ENCODE assay signal across 8 cellular contexts in the genomic region with DNA sequence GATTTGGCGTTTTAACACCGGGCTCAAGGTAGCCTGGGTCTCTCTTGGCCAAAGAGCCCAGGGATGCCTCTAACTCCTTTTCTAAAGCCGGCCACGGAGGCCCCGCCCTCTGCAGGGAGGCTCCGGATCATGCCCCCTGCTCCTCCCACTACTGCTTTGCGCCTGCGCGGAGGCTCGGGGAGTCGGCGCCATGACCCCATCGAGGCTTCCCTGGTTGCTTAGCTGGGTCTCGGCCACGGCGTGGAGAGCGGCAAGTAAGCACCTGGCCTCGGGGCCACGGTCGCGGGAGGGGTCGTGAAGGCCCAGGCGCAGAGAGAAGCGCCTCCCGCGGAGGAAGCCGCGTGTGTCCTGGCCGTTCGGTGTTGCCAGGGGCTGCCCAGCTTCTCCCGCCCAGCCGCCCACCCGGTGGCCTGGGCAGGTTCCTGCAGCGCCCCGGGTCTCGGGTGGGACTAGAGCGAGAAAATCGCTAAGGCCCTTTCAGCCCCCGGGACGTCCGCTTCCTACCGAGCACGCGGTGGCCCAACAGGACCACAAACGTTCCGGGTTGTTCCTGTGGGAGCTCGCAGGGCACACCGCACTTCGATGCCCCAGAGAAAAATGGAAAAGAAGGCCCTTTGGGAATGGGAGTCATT. TPM values are rescaled to one million over a fixed set of nuclear protein-coding genes. Genes with fewer than 3 reads are reported as not detected.
A peak's percentile ranks its signal among the peaks of the same experiment; 100 is the strongest.
DNase-seq lines count a peak whose midpoint lies in the region; ATAC-seq, FAIRE-seq and TF ChIP-seq lines count a peak whose summit lies in the region.

Gene SDHAF4 (plus strand): TSS at position 180 of the 632 bp plus-strand sequence. CDS start 11 bp downstream, at position 191.

- H3K36me3 Mint-ChIP-seq in type B pancreatic cell, result peaks cover 15% of the 10 kb centered on the region

- H3K27ac ChIP-seq in adrenal gland (peak within 1 kb of the TSS in 4 of 5 donors; percentile 46 to 89 (median 86)), heart right ventricle (peak within 1 kb of the TSS; percentile 49 to 95 (median 90))

- H3K27me3 ChIP-seq in adrenal gland (no peaks in the 10 kb centered on the region), heart right ventricle (no peaks in the 10 kb centered on the region)

- H3K4me3 Mint-ChIP-seq in type B pancreatic cell, result peak within 1 kb of the TSS; percentile 92

- peak; percentile 84 for DNase-seq in GM12892 (ENCODE audit: insufficient read length)
- DNase-seq in NCI-H1436 (lab: John Stamatoyannopoulos, UW), result peak; percentile 88
- DNase-seq in SW480 (ENCODE audit: low spot score), result peak; percentile 80
- peak; percentile 90 to 95 (median 93) for DNase-seq in adrenal gland
- DNase-seq in heart right ventricle, result peak; percentile 94 to 96
- peak; percentile 88 to 99 (median 94) for DNase-seq in posterior cingulate gyrus
- peak; percentile 92 for DNase-seq in type B pancreatic cell (ENCODE audit: extremely low spot score, unreplicated experiment)

- H3K4me1 Mint-ChIP-seq in type B pancreatic cell (ENCODE audit: unreplicated experiment), result peaks cover 9% of the 10 kb centered on the region

- TF ChIP-seq POLR2A in GM12892 (IDR thresholded peaks at IDR 0.05; ENCODE audit: low read depth, low read length), result peak; percentile 93
- peak in 1 of 2 donors; percentile 57 for TF ChIP-seq POLR2A in adrenal gland (IDR thresholded peaks at IDR 0.05)

- H3K4me1 ChIP-seq in adrenal gland (replicated peaks in 1 of 2), result peaks cover 10 to 22% of the 10 kb centered on the region in 2 donors
- H3K4me1 ChIP-seq in heart right ventricle, result peaks cover 0 to 15% (median 5%) of the 10 kb centered on the region in 9 donors

- H3K4me3 ChIP-seq in adrenal gland (peak within 1 kb of the TSS; percentile 52 to 80 (median 74)), heart right ventricle (peak within 1 kb of the TSS; percentile 71 to 93 (median 81))

- H3K9me3 Mint-ChIP-seq in type B pancreatic cell, result peaks cover 4% of the 10 kb centered on the region

- intact Hi-C loops in adrenal gland (cut with DNase I) (loop anchor here in 1 of 2 donors (10.0 kb wide), 1 partner anchor 118 kb away; no protein-coding TSS in a partner anchor), heart right ventricle (cut with DNase I) (loop anchor here in 6 of 10 donors (5.0 to 10.0 kb wide), 4 partner anchors 98 to 120 kb away; partner anchors contain the start of gene SMAP1 (in 5 of the 6)), posterior cingulate gyrus (cut with DNase I) (loop anchor here (5.0 kb wide), 1 partner anchor 100 kb away; the partner anchor contains the start of gene SMAP1)

- H3K36me3 ChIP-seq in adrenal gland (replicated peaks in 1 of 2) (no peaks in the 10 kb centered on the region), heart right ventricle (peaks cover 0 to 3% (median 0%) of the 10 kb centered on the region in 9 donors)

- no peaks in the 10 kb centered on the region for H3K27me3 Mint-ChIP-seq in type B pancreatic cell

- H3K9me3 ChIP-seq in adrenal gland (replicated peaks in 1 of 3), result no peaks in the 10 kb centered on the region
- H3K9me3 ChIP-seq in heart right ventricle, result no peaks in the 10 kb centered on the region

- WGBS in adrenal gland, 4 donors, result 0 to 1% (median 1%) methylated on average over 14 to 49 of the region's 49 CpGs
- WGBS in heart right ventricle, 2 donors, result 0% methylated on average over 48 to 49 of the region's 49 CpGs

- peak within 1 kb of the TSS; percentile 52 for H3K27ac Mint-ChIP-seq in type B pancreatic cell

- peak; percentile 100 for ATAC-seq in HG02840 (IDR thresholded peaks at IDR 0.05; ENCODE audit: low FRiP score, unreplicated experiment)
- ATAC-seq in heart right ventricle, result peak; percentile 99 to 100 (median 100)

- TF ChIP-seq CTCF in adrenal gland (IDR thresholded peaks at IDR 0.05) (peak in 2 of 6 experiments; percentile 30 to 35), heart right ventricle (IDR thresholded peaks at IDR 0.05) (peak in 1 of 9 donors; percentile 38), type B pancreatic cell (conservative IDR thresholded peaks at IDR 0.05) (peak; percentile 56)

- FAIRE-seq in GM12892 (lab: Jason Lieb, UNC), result peak; percentile 91

RNA-seq across cellular contexts. Expression of gene SDHAF4, which starts in this region (rescaled TPM):
- 19.4 TPM for polyA plus RNA-seq in GM12892 (2012; ENCODE audit: missing spikeins)
- total RNA-seq in adrenal gland, result 10 to 100 TPM in 6 of 8 donors, 1 to 10 TPM in 2; 4.2 to 22.6 (median 15.5) TPM
- polyA plus RNA-seq in adrenal gland, result 10 to 100 TPM; 17.4 to 25.2 (median 22.5) TPM
- total RNA-seq in heart right ventricle, result 10 to 100 TPM; 10.9 to 21.3 (median 17.7) TPM
- 10 to 100 TPM in 1 of 2 donors, 1 to 10 TPM in 1; 6.2 to 26.8 TPM for polyA plus RNA-seq in heart right ventricle
- 13.6 and 17.6 TPM in 2 replicates for total RNA-seq in type B pancreatic cell (ENCODE audit: low replicate concordance)

Comparison
In these comparisons a context has a peak if more than half of its experiments do, and no peak if none do; other contexts are left out.
1. Peak in every context shown above with its lines: DNase-seq, ATAC-seq, H3K4me3 ChIP-seq and H3K27ac ChIP-seq.